ENCODE assay signal across 27 cellular contexts in the genomic region with DNA sequence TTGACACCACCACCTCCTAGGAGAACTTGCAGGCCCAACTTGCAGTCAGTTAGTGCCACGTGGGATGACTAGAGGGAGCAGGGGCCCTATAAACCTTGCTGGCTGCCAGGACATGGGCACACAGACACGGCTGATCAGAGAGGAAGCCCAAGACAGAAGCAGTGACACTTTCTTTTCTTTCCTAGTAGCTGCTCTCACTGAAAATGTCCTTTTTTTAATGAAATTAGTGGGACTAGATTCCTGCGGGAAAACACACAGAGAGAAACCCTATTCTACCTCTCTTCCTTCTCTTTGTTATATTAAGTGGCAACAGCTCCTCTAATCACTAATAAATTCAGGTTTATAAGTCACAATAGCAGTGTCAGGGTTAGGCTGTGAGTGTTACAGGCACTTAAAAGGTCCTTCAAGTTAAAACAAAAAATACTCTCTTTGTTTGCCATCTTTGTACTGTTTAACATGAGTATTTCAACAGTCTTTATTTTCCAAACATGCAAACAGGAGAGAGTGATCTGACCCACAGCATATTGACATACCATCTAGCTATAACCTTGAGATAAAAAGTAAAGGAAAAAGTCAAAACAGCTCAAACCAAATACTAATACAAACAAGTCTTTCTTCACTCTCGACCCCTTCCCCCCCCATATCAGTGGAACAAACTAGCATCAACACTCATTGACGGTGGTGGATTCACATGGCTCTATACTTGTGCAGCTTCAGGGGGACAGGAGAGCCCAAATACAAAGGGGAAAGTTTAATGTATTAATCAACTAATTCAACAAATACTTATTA. TPM values are rescaled to one million over a fixed set of nuclear protein-coding genes. Genes with fewer than 3 reads are reported as not detected.
A peak's percentile ranks its signal among the peaks of the same experiment; 100 is the strongest.
DNase-seq lines count a peak whose midpoint lies in the region; TF ChIP-seq lines count a peak whose summit lies in the region.
"Had no signal": no experiment of that assay in that cellular context is flagged by ENCODE, and none has a peak within 500 bp of the region (broad histone marks: within the 10 kb centered on the region; RNA-seq: fewer than 3 reads in every experiment).

No MANE protein-coding gene starts in this region.

- in situ Hi-C loops in brain microvascular endothelial cell (cut with HindIII; ENCODE audit: low pct_ligation_motif_present, low sequenced_read_pairs), result no loop called here

- no peak overlapping the region for H2AK5ac ChIP-seq in mesenchymal stem cell (ENCODE audit: low read length, severe bottlenecking)

- no peak overlapping the region for H2AFZ ChIP-seq in mesenchymal stem cell (ENCODE audit: low read depth, low read length)
- H2AFZ ChIP-seq in smooth muscle cell (ENCODE audit: low read depth), result peak overlapping the region; percentile 64

- H3K14ac ChIP-seq in mesenchymal stem cell (ENCODE audit: low read length in 2 of 2), result no peak overlapping the region

- no peak overlapping the region for H2BK5ac ChIP-seq in mesenchymal stem cell (ENCODE audit: low read depth, low read length, poor library complexity, severe bottlenecking)

- H3K4ac ChIP-seq in mesenchymal stem cell (ENCODE audit: low read depth in 1 of 2, low read length in 2 of 2), result peak overlapping the region in 1 of 2 experiments; percentile 41

- H3K36me3 ChIP-seq in brain microvascular endothelial cell (replicated peaks) (no peaks in the 10 kb centered on the region), mesenchymal stem cell (ENCODE audit: control insufficient read depth in 1 of 2, insufficient read depth in 2 of 2, low read depth in 1 of 2, low read length in 2 of 2) (no peaks in the 10 kb centered on the region), smooth muscle cell (ENCODE audit: low read depth) (no peaks in the 10 kb centered on the region)
- H3K36me3 ChIP-seq: Peyer's patch, SJSA1, stomach had no signal

- H3K9me3 ChIP-seq in mesenchymal stem cell (ENCODE audit: control insufficient read depth, low read length), result no peaks in the 10 kb centered on the region
- no peaks in the 10 kb centered on the region for H3K9me3 ChIP-seq in smooth muscle cell (replicated peaks; ENCODE audit: low read depth)
- H3K9me3 ChIP-seq: Peyer's patch, SJSA1, stomach had no signal

- TF ChIP-seq CTCF in brain microvascular endothelial cell (IDR thresholded peaks at IDR 0.05; ENCODE audit: low read depth, low read length, missing control alignments), result no peak
- no peak for TF ChIP-seq CTCF in smooth muscle cell (IDR thresholded peaks at IDR 0.05; ENCODE audit: borderline replicate concordance, insufficient read depth, poor library complexity, severe bottlenecking)
- TF ChIP-seq CTCF in coronary artery (IDR thresholded peaks at IDR 0.05), result no peak

- no peak overlapping the region for H3K4me2 ChIP-seq in mesenchymal stem cell (ENCODE audit: low read length, poor library complexity, severe bottlenecking)
- peak overlapping the region; percentile 67 for H3K4me2 ChIP-seq in smooth muscle cell

- no peak overlapping the region for H3K9ac ChIP-seq in mesenchymal stem cell (ENCODE audit: low read length)
- peak overlapping the region; percentile 53 for H3K9ac ChIP-seq in smooth muscle cell (ENCODE audit: low read depth)

- H3K4me3 ChIP-seq in brain microvascular endothelial cell (ENCODE audit: low read depth, low read length), result no peak overlapping the region
- no peak overlapping the region for H3K4me3 ChIP-seq in mesenchymal stem cell (ENCODE audit: insufficient read depth in 1 of 2, low read depth in 1 of 2, low read length in 2 of 2)
- H3K4me3 ChIP-seq in smooth muscle cell, result no peak overlapping the region
- H3K4me3 ChIP-seq in coronary artery, result no peak overlapping the region
- H3K4me3 ChIP-seq: K562, Peyer's patch, SJSA1, stomach had no signal

- H3K23ac ChIP-seq in mesenchymal stem cell (ENCODE audit: low read length in 2 of 2), result no peak overlapping the region

- peak overlapping the region; percentile 12 to 70 for H3K18ac ChIP-seq in mesenchymal stem cell (ENCODE audit: low read depth in 1 of 2, low read length in 2 of 2)

- H3K4me1 ChIP-seq in mesenchymal stem cell (ENCODE audit: control insufficient read depth, insufficient read depth, low read depth, low read length), result peaks cover 2% of the 10 kb centered on the region
- peaks cover 38% of the 10 kb centered on the region for H3K4me1 ChIP-seq in smooth muscle cell (ENCODE audit: low read depth)

- H3K27ac ChIP-seq in brain microvascular endothelial cell (peak overlapping the region; percentile 24), mesenchymal stem cell (ENCODE audit: low read length, poor library complexity, severe bottlenecking) (no peak overlapping the region), smooth muscle cell (ENCODE audit: low read depth) (peak overlapping the region; percentile 85), coronary artery (no peak overlapping the region)
- H3K27ac ChIP-seq: 22Rv1, epithelial cell of prostate, SJSA1 had no signal

- H2BK12ac ChIP-seq in mesenchymal stem cell (ENCODE audit: low read length in 2 of 2), result peak overlapping the region; percentile 15 to 98

- H4K8ac ChIP-seq in mesenchymal stem cell (ENCODE audit: low read length), result peak overlapping the region; percentile 39

- H3K27me3 ChIP-seq in brain microvascular endothelial cell (replicated peaks) (no peaks in the 10 kb centered on the region), mesenchymal stem cell (ENCODE audit: control insufficient read depth in 1 of 2, insufficient read depth in 1 of 2, low read length in 2 of 2) (no peaks in the 10 kb centered on the region), smooth muscle cell (ENCODE audit: low read depth) (no peaks in the 10 kb centered on the region)
- H3K27me3 ChIP-seq: Peyer's patch, SJSA1, stomach had no signal

- H3K79me1 ChIP-seq in mesenchymal stem cell (replicated peaks; ENCODE audit: low read length, poor library complexity, severe bottlenecking), result no peaks in the 10 kb centered on the region

- H4K20me1 ChIP-seq in smooth muscle cell (ENCODE audit: low read depth), result no peaks in the 10 kb centered on the region

- H4K91ac ChIP-seq in mesenchymal stem cell (ENCODE audit: low read length), result peak overlapping the region; percentile 40

- WGBS in mesenchymal stem cell, result 64% methylated on average over 3 of the region's 5 CpGs
- WGBS in smooth muscle cell (ENCODE audit: low lambda C conversion rate), result 31% methylated on average over 5 of the region's 5 CpGs

- DNase-seq in DMS53 (lab: John Stamatoyannopoulos, UW) (peak; percentile 18), DMS53 treated with DMSO at 0.1 percent for 48 hours (lab: John Stamatoyannopoulos, UW; ENCODE audit: unreplicated experiment) (no peak), brain microvascular endothelial cell (no peak), mesenchymal stem cell (peak; percentile 18), smooth muscle cell (lab: John Stamatoyannopoulos, UW; ENCODE audit: unreplicated experiment) (no peak), coronary artery (ENCODE audit: low spot score) (no peak), NCI-H2029 (lab: John Stamatoyannopoulos, UW) (no peak), activated gamma-delta T cell (lab: John Stamatoyannopoulos, UW) (no peak)
- DNase-seq: activated CD4-positive, alpha-beta T cell treated with anti-CD3 and anti-CD28 coated beads, Interleukin-2, amount 10 ng/mL, durations not matched to agents 7 days and 5 days; activated effector memory CD4-positive, alpha-beta T cell treated with Interleukin-2 at 50 U/mL for 16 hours; Caco-2; EL; islet precursor cell; NCI-H187 treated with DMSO at 0.1 percent for 48 hours; NCI-H446; Peyer's patch; stomach had no signal

- H3K79me2 ChIP-seq in smooth muscle cell (ENCODE audit: low read depth), result no peaks in the 10 kb centered on the region

- H2BK120ac ChIP-seq in mesenchymal stem cell (ENCODE audit: low read depth, low read length), result no peak overlapping the region

- H2BK15ac ChIP-seq in mesenchymal stem cell (ENCODE audit: low read depth, poor library complexity, severe bottlenecking), result no peak overlapping the region

- peaks cover 31% of the 10 kb centered on the region for H3F3A ChIP-seq in smooth muscle cell (ENCODE audit: low read depth)

RNA-seq across cellular contexts. Expression of a gene that starts 2.1 kb away (rescaled TPM):
- polyA plus RNA-seq in mesenchymal stem cell (2013, experiment 1 of 2), result 0.06 TPM
- polyA plus RNA-seq in mesenchymal stem cell (2013, experiment 2 of 2), result not detected
- not detected in 2 replicates for total RNA-seq in smooth muscle cell
- not detected in 2 replicates for polyA plus RNA-seq in smooth muscle cell
- total RNA-seq: activated CD4-positive, alpha-beta T cell treated with anti-CD3 and anti-CD28 coated beads, Interleukin-2, amount 10 ng/mL, durations not matched to agents 7 days and 5 days; bronchial epithelial cell; Caco-2; dermis blood vessel endothelial cell; K562; mesenteric fat pad; natural killer cell treated with Interleukin-12 subunit alpha and Interleukin-12 subunit beta and Interleukin-15 and Interleukin-18, amount 100 ng/mL, for 72 hours; Peyer's patch; SJSA1; stomach; ureter had no signal
- polyA plus RNA-seq: adipose tissue, K562, stomach had no signal

RNA-seq across cellular contexts. Expression of a gene that starts 30.7 kb away (rescaled TPM):
- polyA plus RNA-seq in mesenchymal stem cell (2013, experiment 1 of 2), result 18.9 TPM
- polyA plus RNA-seq in mesenchymal stem cell (2013, experiment 2 of 2), result 18.3 TPM
- 33.8 and 36.1 TPM in 2 replicates for total RNA-seq in smooth muscle cell
- polyA plus RNA-seq in smooth muscle cell, result 15.2 and 15.6 TPM in 2 replicates

Comparison
In these comparisons a context has a peak if more than half of its experiments do, and no peak if none do; other contexts are left out.
1. DNase-seq: peak in DMS53 (single experiment) and mesenchymal stem cell (single experiment); none in DMS53 treated with DMSO at 0.1 percent for 48 hours (single experiment), brain microvascular endothelial cell (single experiment), smooth muscle cell (single experiment), coronary artery (single experiment), NCI-H2029 (single experiment) and activated gamma-delta T cell (single experiment).
2. H3K27ac ChIP-seq: peak in brain microvascular endothelial cell (single experiment) and smooth muscle cell (single experiment); none in mesenchymal stem cell (single experiment) and coronary artery (0 of 2).